Comparison of ENCODE assay signal across 9 cellular contexts in genomic region chr7:38070718-38071117, GRCh38.
DNase-seq lines count a peak whose midpoint lies in the region; ATAC-seq, FAIRE-seq and TF ChIP-seq lines count a peak whose summit lies in the region.
"Had no signal": no experiment of that assay in that cellular context is flagged by ENCODE, and none has a peak within 500 bp of the region (broad histone marks: within the 10 kb centered on the region; RNA-seq: fewer than 3 reads in every experiment).

No MANE protein-coding gene starts in this region.

- peak; percentile 65 for DNase-seq in HEK293T (ENCODE audit: extremely low spot score)
- DNase-seq in WERI-Rb-1: peak; percentile 17
- DNase-seq in left kidney (ENCODE audit: low read depth, low spot score): peak; percentile 22
- DNase-seq in RCC 7860 (ENCODE audit: low spot score): no peak
- DNase-seq in stimulated activated naive CD8-positive, alpha-beta T cell treated with anti-CD3 and anti-CD28 coated beads, Interleukin-15, Interleukin-2, amounts not matched to agents 100 U/mL and 50 U/mL, for 24 hours: no peak
- no peak for DNase-seq in NCI-H187 treated with DMSO at 0.1 percent for 48 hours (lab: John Stamatoyannopoulos, UW)
- DNase-seq: activated naive CD8-positive, alpha-beta T cell treated with anti-CD3 and anti-CD28 coated beads, Interleukin-2, amount 10 ng/mL, durations not matched to agents 7 days and 5 days had no signal

- TF ChIP-seq CTCF in C4-2B (conservative IDR thresholded peaks at IDR 0.05): peak; percentile 79
- TF ChIP-seq CTCF in WERI-Rb-1 (IDR thresholded peaks at IDR 0.05; ENCODE audit: low read depth, low read length): peak; percentile 50; the same call in 1 of the 2 replicates

- POLR2A ChIA-PET in HEK293T (lab: Yijun Ruan, JAX): no interaction called here

- ATAC-seq in HG02840 (IDR thresholded peaks at IDR 0.05; ENCODE audit: low FRiP score, unreplicated experiment): no peak
- ATAC-seq in stimulated activated naive CD8-positive, alpha-beta T cell treated with anti-CD3 and anti-CD28 coated beads, Interleukin-15, Interleukin-2, amounts not matched to agents 100 U/mL and 50 U/mL, for 24 hours: no peak

- no peaks in the 10 kb centered on the region for H3K9me3 ChIP-seq in WERI-Rb-1 (ENCODE audit: severe bottlenecking)

- no peak overlapping the region for H3K27ac ChIP-seq in C4-2B
- H3K27ac ChIP-seq in WERI-Rb-1: no peak overlapping the region

- H3K4me3 ChIP-seq in WERI-Rb-1 (ENCODE audit: low read depth, low read length): no peak overlapping the region

- H3K36me3 ChIP-seq in WERI-Rb-1: no peaks in the 10 kb centered on the region

- no peaks in the 10 kb centered on the region for H3K27me3 ChIP-seq in WERI-Rb-1 (ENCODE audit: insufficient read depth, low read depth, severe bottlenecking)

- CTCF ChIA-PET in HEK293T (lab: Yijun Ruan, JAX): interaction anchor here (1.0 to 1.5 kb wide), 4 partner anchors 8 to 154 kb away, joined by 3 to 8 read pairs (median 4); no protein-coding TSS in a partner anchor

- no peak for FAIRE-seq in RCC 7860 (lab: Jason Lieb, UNC)

TF ChIP-seq in HEK293T, 16 proteins besides CTCF, POLR2A, EP300 and RAD21:
- TF ChIP-seq LEF1 (IDR thresholded peaks at IDR 0.05; ENCODE audit: borderline replicate concordance): no peak
- TF ChIP-seq ELF4 (IDR thresholded peaks at IDR 0.05): no peak
- no peak for TF ChIP-seq SUZ12 (IDR thresholded peaks at IDR 0.05)
- no peak for TF ChIP-seq FOXK2 (IDR thresholded peaks at IDR 0.05)

Comparison
In these comparisons a context has a peak if more than half of its experiments do, and no peak if none do; other contexts are left out.
1. DNase-seq: peak in HEK293T (single experiment), WERI-Rb-1 (single experiment) and left kidney (single experiment); none in RCC 7860 (single experiment), stimulated activated naive CD8-positive, alpha-beta T cell treated with anti-CD3 and anti-CD28 coated beads, Interleukin-15, Interleukin-2, amounts not matched to agents 100 U/mL and 50 U/mL, for 24 hours (single experiment) and NCI-H187 treated with DMSO at 0.1 percent for 48 hours (single experiment).